ENCODE assay signal across 9 cellular contexts in the genomic region with DNA sequence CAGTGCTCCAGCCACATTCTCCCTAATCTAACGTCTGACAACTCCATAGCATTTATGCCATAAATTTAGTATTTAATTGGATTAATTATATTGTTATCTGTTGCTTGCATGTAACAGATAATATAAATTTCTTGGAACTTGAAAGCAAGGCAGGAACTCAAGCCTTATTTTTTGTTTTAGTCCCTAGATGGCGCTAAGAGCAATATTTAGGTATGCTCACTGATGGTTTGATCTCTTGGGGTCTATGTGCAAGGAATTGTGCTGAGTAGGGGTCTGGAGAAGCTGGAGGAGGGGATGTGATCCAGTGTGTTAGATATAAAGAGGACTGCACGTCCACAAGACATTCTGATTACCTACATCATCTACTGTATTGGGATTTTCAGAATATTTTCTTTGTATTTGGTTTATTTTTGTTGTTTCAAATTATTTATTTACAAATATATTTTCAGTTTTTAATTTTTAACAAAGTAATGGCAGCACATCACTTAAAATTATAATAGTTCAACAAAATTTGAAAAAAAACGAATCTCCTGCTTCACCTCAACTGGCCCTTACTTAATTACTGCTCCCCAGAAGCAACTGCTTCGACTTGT. TPM values are rescaled to one million over a fixed set of nuclear protein-coding genes. Genes with fewer than 3 reads are reported as not detected.
A peak's percentile ranks its signal among the peaks of the same experiment; 100 is the strongest.
DNase-seq lines count a peak whose midpoint lies in the region; ATAC-seq and TF ChIP-seq lines count a peak whose summit lies in the region.
"Had no signal": no experiment of that assay in that cellular context is flagged by ENCODE, and none has a peak within 500 bp of the region (broad histone marks: within the 10 kb centered on the region; RNA-seq: fewer than 3 reads in every experiment).

No MANE protein-coding gene starts in this region.

- in situ Hi-C loops in brain microvascular endothelial cell (cut with HindIII; ENCODE audit: low pct_ligation_motif_present, low sequenced_read_pairs), result no loop called here

- no peaks in the 10 kb centered on the region for H3K27me3 ChIP-seq in brain microvascular endothelial cell (replicated peaks)
- H3K27me3 ChIP-seq in parathyroid adenoma (ENCODE audit: control insufficient read depth, insufficient read depth, low read length), result no peaks in the 10 kb centered on the region

- H3K4me3 ChIP-seq in brain microvascular endothelial cell (ENCODE audit: low read depth, low read length), result no peak overlapping the region
- no peak overlapping the region for H3K4me3 ChIP-seq in parathyroid adenoma (ENCODE audit: low read depth, low read length)

- peak; percentile 48 for TF ChIP-seq CTCF in brain microvascular endothelial cell (IDR thresholded peaks at IDR 0.05; ENCODE audit: low read depth, low read length, missing control alignments)
- peak; percentile 20 for TF ChIP-seq CTCF in parathyroid adenoma (IDR thresholded peaks at IDR 0.05)

- ATAC-seq in GM21447 (IDR thresholded peaks at IDR 0.05; ENCODE audit: unreplicated experiment) (no peak), T-helper 17 cell (no peak)

- no peaks in the 10 kb centered on the region for H3K36me3 ChIP-seq in brain microvascular endothelial cell (replicated peaks)
- H3K36me3 ChIP-seq in parathyroid adenoma (ENCODE audit: control insufficient read depth, insufficient read depth, low read length), result no peaks in the 10 kb centered on the region

- H3K79me2 ChIP-seq in parathyroid adenoma, result no peaks in the 10 kb centered on the region

- no peaks in the 10 kb centered on the region for H3K4me1 ChIP-seq in parathyroid adenoma

- peaks cover 2% of the 10 kb centered on the region for H3K4me1 Mint-ChIP-seq in T-helper 17 cell

- H3K4me2 ChIP-seq in parathyroid adenoma (ENCODE audit: low read length), result no peak overlapping the region

- no peak overlapping the region for H3K27ac ChIP-seq in brain microvascular endothelial cell
- no peak overlapping the region for H3K27ac ChIP-seq in parathyroid adenoma

- no peak overlapping the region for H3K4me3 Mint-ChIP-seq in T-helper 17 cell

- peaks cover 19% of the 10 kb centered on the region for H3K27me3 Mint-ChIP-seq in T-helper 17 cell

- no peak overlapping the region for H3K27ac Mint-ChIP-seq in T-helper 17 cell
- H3K27ac Mint-ChIP-seq: activated T-helper 2 cell treated with anti-CD3 and anti-CD28 coated beads, Interferon-gamma antibody, Interleukin-2, Interleukin-4, amounts not matched to agents 10 μg/mL and 5 μg/mL and 100 μg/mL, durations not matched to agents 14 hours and 24 hours and 36 hours had no signal

- H3K9ac ChIP-seq in parathyroid adenoma, result no peak overlapping the region

- H3K9me3 ChIP-seq in parathyroid adenoma (ENCODE audit: control insufficient read depth, low read length) (no peaks in the 10 kb centered on the region), T-helper 17 cell (ENCODE audit: control insufficient read depth, low read length, poor library complexity, severe bottlenecking) (no peaks in the 10 kb centered on the region)

- H2AFZ ChIP-seq in parathyroid adenoma, result no peak overlapping the region

- DNase-seq in SIG-M5 treated with dmso at 0.1 percent for 504 hours (lab: John Stamatoyannopoulos, UW; ENCODE audit: unreplicated experiment), result peak; percentile 12
- no peak for DNase-seq in SIG-M5 (lab: John Stamatoyannopoulos, UW)
- peak; percentile 11 for DNase-seq in NCI-H1436 (lab: John Stamatoyannopoulos, UW)
- DNase-seq in brain microvascular endothelial cell, result peak; percentile 3
- no peak for DNase-seq in T-helper 17 cell
- no peak for DNase-seq in mucosa of gallbladder (ENCODE audit: low spot score)

- H3K36me3 Mint-ChIP-seq in T-helper 17 cell (ENCODE audit: low read depth), result peaks cover 2% of the 10 kb centered on the region

RNA-seq across cellular contexts. Expression of gene KATNAL2, which starts 32.8 kb away (rescaled TPM):
- total RNA-seq in T-helper 17 cell (under 1 TPM; 0.86 to 0.97 TPM), mucosa of gallbladder (8.0 TPM)

RNA-seq across cellular contexts. Expression of gene PIAS2, which starts 32.9 kb away (rescaled TPM):
- 10 to 100 TPM; 20.7 to 33.2 TPM for total RNA-seq in T-helper 17 cell
- 32.1 TPM for total RNA-seq in mucosa of gallbladder

Comparison
In these comparisons a context has a peak if more than half of its experiments do, and no peak if none do; other contexts are left out.
1. DNase-seq: peak in SIG-M5 treated with dmso at 0.1 percent for 504 hours (single experiment), NCI-H1436 (single experiment) and brain microvascular endothelial cell (single experiment); none in SIG-M5 (single experiment), T-helper 17 cell (0 of 3) and mucosa of gallbladder (single experiment).